Comparison of ENCODE assay signal across 8 cellular contexts in the genomic region with DNA sequence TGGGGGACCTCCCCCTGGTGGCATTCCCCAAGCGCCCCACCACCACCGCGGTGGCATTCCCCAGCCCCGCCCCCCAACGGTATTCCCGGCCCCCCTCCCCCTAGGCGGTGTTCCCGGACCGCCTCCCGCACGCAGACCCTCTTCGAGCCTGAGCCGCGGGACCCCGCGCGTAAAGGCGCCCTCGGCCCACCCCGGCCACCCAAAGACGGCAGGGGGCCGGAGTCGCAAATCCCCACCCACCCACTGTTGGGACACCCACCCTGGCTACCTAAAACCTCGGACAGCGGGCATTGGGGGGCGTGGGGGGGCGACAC. TPM values are rescaled to one million over a fixed set of nuclear protein-coding genes. Genes with fewer than 3 reads are reported as not detected.
DNase-seq lines count a peak whose midpoint lies in the region; ATAC-seq, FAIRE-seq and TF ChIP-seq lines count a peak whose summit lies in the region.

No MANE protein-coding gene starts in this region.

- no peak overlapping the region for H3K14ac ChIP-seq in IMR-90 (replicated peaks; ENCODE audit: low read depth, low read length)

- H3K9ac ChIP-seq in IMR-90 (ENCODE audit: low read depth, low read length) (no peak overlapping the region), colonic mucosa (ENCODE audit: low read depth in 2 of 2, low read length in 2 of 2) (peak overlapping the region; percentile 19 to 24)

- no peaks in the 10 kb centered on the region; a peak in 1 of 4 replicates for H3K79me1 ChIP-seq in IMR-90 (ENCODE audit: low read depth in 1 of 2, low read length in 2 of 2)

- H3K9me3 ChIP-seq in A549 (no peaks in the 10 kb centered on the region), IMR-90 (ENCODE audit: control insufficient read depth, insufficient read depth, low read length) (no peaks in the 10 kb centered on the region), colonic mucosa (no peaks in the 10 kb centered on the region), mesodermal cell (ENCODE audit: control insufficient read depth, low read length) (no peaks in the 10 kb centered on the region)

- peak overlapping the region; percentile 68 for H2AK9ac ChIP-seq in IMR-90 (replicated peaks; ENCODE audit: low read depth, low read length, poor library complexity)

- H3K27me3 ChIP-seq in IMR-90 (ENCODE audit: control insufficient read depth, insufficient read depth, low read length) (peaks cover 16% of the 10 kb centered on the region), colonic mucosa (peaks cover 20% of the 10 kb centered on the region)

- no peak overlapping the region for H4K8ac ChIP-seq in IMR-90 (ENCODE audit: low read depth in 2 of 2, low read length in 2 of 2)

- WGBS in A549 (ENCODE audit: missing lambda C conversion rate): no CpG with 5 or more reads among the region's 27 CpGs
- WGBS in IMR-90 (ENCODE audit: extremely low coverage in 2 of 2, insufficient read length in 1 of 2), 2 experiments: no CpG with 5 or more reads among the region's 27 CpGs
- WGBS in mesodermal cell (ENCODE audit: insufficient coverage in 2 of 2), 2 experiments: 0 to 1% methylated on average over 4 to 15 of the region's 27 CpGs

- H2AK5ac ChIP-seq in IMR-90 (ENCODE audit: low read depth, low read length): no peak overlapping the region

- in situ Hi-C loops in IMR-90 (cut with MboI; ENCODE audit: low sequenced_read_pairs): loop anchor here (5.0 kb wide), 1 partner anchor 42 kb away; no protein-coding TSS in a partner anchor

- H4K5ac ChIP-seq in IMR-90 (ENCODE audit: low read depth, low read length): no peak overlapping the region

- H3K4me2 ChIP-seq in A549 (peak overlapping the region; percentile 99), IMR-90 (ENCODE audit: low read depth, low read length) (peak overlapping the region; percentile 89)

- peaks cover 10% of the 10 kb centered on the region; the same call in 1 of the 3 replicates for H3K4me1 ChIP-seq in A549
- peaks cover 2% of the 10 kb centered on the region; the same call in 1 of the 2 replicates for H3K4me1 ChIP-seq in IMR-90 (ENCODE audit: control insufficient read depth, insufficient read depth, low read length)
- no peaks in the 10 kb centered on the region for H3K4me1 ChIP-seq in colonic mucosa
- H3K4me1 ChIP-seq in mesodermal cell (ENCODE audit: control insufficient read depth, insufficient read depth, low read length, poor library complexity, severe bottlenecking): peaks cover 8% of the 10 kb centered on the region

- TF ChIP-seq EP300 in A549 (IDR thresholded peaks at IDR 0.05): no peak

- no peak overlapping the region for H3K23ac ChIP-seq in IMR-90 (ENCODE audit: low read depth, low read length)

- no peak overlapping the region for H3K56ac ChIP-seq in IMR-90 (ENCODE audit: extremely low read depth, insufficient read depth, low read length)

- no peak overlapping the region for H3K4ac ChIP-seq in IMR-90 (ENCODE audit: low read depth, low read length)

- DNase-seq in A549 (ENCODE audit: low read depth in 1 of 2, low spot score in 1 of 2) (peak in 1 of 2 experiments; percentile 55), IMR-90 (no peak), colonic mucosa (no peak), superior temporal gyrus (ENCODE audit: extremely low spot score) (no peak), SK-N-DZ (ENCODE audit: low spot score) (no peak), COR-L47 (lab: John Stamatoyannopoulos, UW) (no peak)

- H3K9me1 ChIP-seq in IMR-90 (ENCODE audit: insufficient read depth, low read length): peaks cover 9% of the 10 kb centered on the region; the same call in 1 of the 2 replicates

- ATAC-seq in A549: peak; percentile 41 to 43; a peak in 5 of 6 replicates
- ATAC-seq in IMR-90 (ENCODE audit: low read depth): peak; percentile 16
- ATAC-seq in HG03432 (IDR thresholded peaks at IDR 0.05; ENCODE audit: unreplicated experiment): no peak

- no peak overlapping the region for H2BK20ac ChIP-seq in IMR-90 (ENCODE audit: low read depth, low read length)

- peak overlapping the region; percentile 80 for H3K4me3 ChIP-seq in A549
- H3K4me3 ChIP-seq in IMR-90 (ENCODE audit: insufficient read depth, low read depth, low read length): peak overlapping the region; percentile 52
- peak overlapping the region; percentile 37 for H3K4me3 ChIP-seq in colonic mucosa
- H3K4me3 ChIP-seq in mesodermal cell (ENCODE audit: extremely low read depth, insufficient read depth, low read length, poor library complexity, severe bottlenecking): peak overlapping the region; percentile 59

- no peak for FAIRE-seq in A549 (lab: Jason Lieb, UNC)

- intact Hi-C loops in IMR-90 (cut with micrococcal nuclease) (loop anchor here (5.0 to 10.0 kb wide), 2 partner anchors 289 to 777 kb away; a partner anchor contains a TSS), colonic mucosa (cut with DNase I) (loop anchor here (2.0 kb wide), 1 partner anchor 65 kb away; no protein-coding TSS in a partner anchor)

- H4K20me1 ChIP-seq in IMR-90 (ENCODE audit: insufficient read depth, low read length): no peaks in the 10 kb centered on the region

- no peak for TF ChIP-seq RAD21 in A549 (conservative IDR thresholded peaks at IDR 0.05 in 1 of 2, IDR thresholded peaks at IDR 0.05 in 1 of 2)
- TF ChIP-seq RAD21 in IMR-90 (IDR thresholded peaks at IDR 0.05; ENCODE audit: low read length): no peak

- no peak overlapping the region for H3K18ac ChIP-seq in IMR-90 (ENCODE audit: low read depth, low read length)

- TF ChIP-seq POLR2A in A549 (IDR thresholded peaks at IDR 0.05; ENCODE audit: low read length): no peak
- no peak for TF ChIP-seq POLR2A in IMR-90 (IDR thresholded peaks at IDR 0.05; ENCODE audit: low read depth, low read length)

- no peak overlapping the region for H2BK120ac ChIP-seq in IMR-90 (ENCODE audit: low read depth, low read length)

- CTCF ChIA-PET in A549 (lab: Yijun Ruan, JAX) (interaction anchor here (1.0 to 1.1 kb wide), 2 partner anchors 10 to 72 kb away, joined by 3 to 4 read pairs; no protein-coding TSS in a partner anchor), IMR-90 (lab: Yijun Ruan, JAX) (no interaction called here)

- H2BK5ac ChIP-seq in IMR-90 (ENCODE audit: low read depth, low read length, poor library complexity, severe bottlenecking): no peak overlapping the region

- H3K36me3 ChIP-seq in IMR-90 (ENCODE audit: control insufficient read depth, insufficient read depth, low read length) (no peaks in the 10 kb centered on the region), colonic mucosa (no peaks in the 10 kb centered on the region), mesodermal cell (ENCODE audit: control insufficient read depth, insufficient read depth, low read length) (no peaks in the 10 kb centered on the region)

- H3K27ac ChIP-seq in A549 (peak overlapping the region; percentile 89 to 95), IMR-90 (ENCODE audit: insufficient read depth, low read length) (no peak overlapping the region), colonic mucosa (no peak overlapping the region), mesodermal cell (ENCODE audit: low read depth, low read length, severe bottlenecking) (peak overlapping the region; percentile 81)

- BruUV-seq in IMR-90 (replicated peaks; lab: Mats Ljungman, UMichigan): no TSS peak

- POLR2A ChIA-PET in A549 (lab: Yijun Ruan, JAX) (no interaction called here), IMR-90 (lab: Charles Lee; ENCODE audit: unreplicated experiment) (no interaction called here)

- dilution Hi-C loops in IMR-90 (cut with HindIII; ENCODE audit: low sequenced_read_pairs, unreplicated experiment): no loop called here

- H2AFZ ChIP-seq in IMR-90 (replicated peaks; ENCODE audit: low read length, poor library complexity): peak overlapping the region; percentile 89

- H4K91ac ChIP-seq in IMR-90 (ENCODE audit: insufficient read depth, low read depth, low read length): no peak overlapping the region

- H2BK15ac ChIP-seq in IMR-90 (ENCODE audit: low read depth, low read length): no peak overlapping the region

- TF ChIP-seq CTCF in A549 (IDR thresholded peaks at IDR 0.05) (no peak), IMR-90 (conservative IDR thresholded peaks at IDR 0.05; ENCODE audit: low read depth, low read length) (no peak), colonic mucosa (IDR thresholded peaks at IDR 0.05) (no peak)

TF ChIP-seq in A549, 52 proteins besides CTCF, POLR2A, EP300 and RAD21:
- TF ChIP-seq HOXB13 (CRISPR knock-in tag; IDR thresholded peaks at IDR 0.05; ENCODE audit: low read depth) (no peak), KDM1A (IDR thresholded peaks at IDR 0.05; ENCODE audit: low read depth) (no peak), JUNB (IDR thresholded peaks at IDR 0.05) (no peak), CBX8 (IDR thresholded peaks at IDR 0.05) (no peak), HDAC2 (IDR thresholded peaks at IDR 0.05) (no peak), NPAS2 (CRISPR knock-in tag; IDR thresholded peaks at IDR 0.05; ENCODE audit: borderline replicate concordance) (no peak), FOXS1 (CRISPR knock-in tag; IDR thresholded peaks at IDR 0.05) (no peak), RFX5 (IDR thresholded peaks at IDR 0.05) (no peak), ZC3H11A (IDR thresholded peaks at IDR 0.05) (no peak)

TF ChIP-seq in IMR-90, 13 proteins besides CTCF, POLR2A, EP300 and RAD21 (continues in another document):
- no peak for TF ChIP-seq RFX5 (IDR thresholded peaks at IDR 0.05; ENCODE audit: low read depth, low read length)
- no peak for TF ChIP-seq BHLHE40 (IDR thresholded peaks at IDR 0.05; ENCODE audit: low read depth, low read length)
- TF ChIP-seq MXI1 (IDR thresholded peaks at IDR 0.05; ENCODE audit: borderline replicate concordance, low read depth, low read length): no peak
- no peak for TF ChIP-seq NFE2L2 (IDR thresholded peaks at IDR 0.05; ENCODE audit: low read depth, low read length)
- TF ChIP-seq CHD1 (IDR thresholded peaks at IDR 0.05; ENCODE audit: low read depth, low read length): no peak
- no peak for TF ChIP-seq CEBPB (IDR thresholded peaks at IDR 0.05; ENCODE audit: low read depth, low read length)
- TF ChIP-seq RCOR1 (IDR thresholded peaks at IDR 0.05; ENCODE audit: insufficient replicate concordance, low read length): no peak

RNA-seq across cellular contexts. Expression of a gene that starts 22.4 kb away (rescaled TPM):
- polyA plus RNA-seq in A549 (2011; rRNA removed) (6.5 and 6.6 TPM in 2 replicates), A549 (2017; fragmentation: RNase III; extraction: RNeasy Plus Mini Kit Qiagen cat#74134 plus additional on column Dnase treatment) (6.6 to 8.0 TPM (median 7.7 TPM) in 3 replicates), IMR-90 (2012; rRNA removed) (5.1 and 6.2 TPM in 2 replicates)
- 9.4 and 13.2 TPM in 2 replicates for polyA plus RNA-seq in A549 (2012; cell fraction: cytosol; rRNA removed)
- 9.2 and 9.8 TPM in 2 replicates for polyA plus RNA-seq in A549 (2012; cell fraction: nucleus; rRNA removed)
- 7.0 and 8.2 TPM in 2 replicates for polyA minus RNA-seq in A549 (2011; rRNA and poly(A)+ RNA removed)
- total RNA-seq in IMR-90 (2012; rRNA removed) (2.2 and 2.7 TPM in 2 replicates), colonic mucosa (1 to 10 TPM; 1.2 to 1.9 TPM)
- 4.7 and 7.9 TPM in 2 replicates for polyA plus RNA-seq in IMR-90 (2012; cell fraction: cytosol; rRNA removed)
- 1.7 and 2.0 TPM in 2 replicates for polyA plus RNA-seq in IMR-90 (2012; cell fraction: nucleus; rRNA removed; ENCODE audit: low replicate concordance)
- 34.7 TPM for polyA plus RNA-seq in mesodermal cell (2013, experiment 1 of 2)
- polyA plus RNA-seq in mesodermal cell (2013, experiment 2 of 2): 22.4 TPM
- polyA plus RNA-seq in SK-N-DZ (2014; cell fraction: cytosol; rRNA removed): 27.1 and 50.2 TPM in 2 replicates
- 11.8 and 26.8 TPM in 2 replicates for polyA plus RNA-seq in SK-N-DZ (2014; cell fraction: nucleus; rRNA removed)

Comparison
In these comparisons a context has a peak if more than half of its experiments do, and no peak if none do; other contexts are left out.
1. H3K27ac ChIP-seq: peak in A549 (2 of 2) and mesodermal cell (single experiment); none in IMR-90 (single experiment) and colonic mucosa (single experiment).
2. Peak in every context shown above with its lines, with median percentiles within 50 percentile points of each other: H3K4me3 ChIP-seq.